ENCODE assay signal across 27 cellular contexts in genomic region chr6:45972795-45973503, GRCh38. TPM values are rescaled to one million over a fixed set of nuclear protein-coding genes. Genes with fewer than 3 reads are reported as not detected.
A peak's percentile ranks its signal among the peaks of the same experiment; 100 is the strongest.
DNase-seq lines count a peak whose midpoint lies in the region; ATAC-seq and TF ChIP-seq lines count a peak whose summit lies in the region.
"Had no signal": no experiment of that assay in that cellular context is flagged by ENCODE, and none has a peak within 500 bp of the region (broad histone marks: within the 10 kb centered on the region; RNA-seq: fewer than 3 reads in every experiment).

No MANE protein-coding gene starts in this region.

- intact Hi-C loops in heart right ventricle (cut with DNase I), result loop anchor here in 2 of 10 donors (5.0 kb wide), 1 partner anchor 39 kb away; no protein-coding TSS in a partner anchor
- intact Hi-C loops in left ventricle myocardium superior (cut with micrococcal nuclease), result no loop called here
- intact Hi-C loops in psoas muscle (cut with DNase I), result no loop called here

- no peaks in the 10 kb centered on the region for H3K27me3 ChIP-seq in heart right ventricle
- H3K27me3 ChIP-seq in right atrium auricular region, result no peaks in the 10 kb centered on the region
- no peaks in the 10 kb centered on the region for H3K27me3 ChIP-seq in psoas muscle (ENCODE audit: insufficient read depth in 3 of 3, low read length in 2 of 3)
- H3K27me3 ChIP-seq: BLaER1 treated with 17β-estradiol and CSF1 and Interleukin-3, amounts not matched to agents 10 nM and 100 nM had no signal

- H3K4me3 ChIP-seq in heart right ventricle, result no peak overlapping the region
- H3K4me3 ChIP-seq in right atrium auricular region, result no peak overlapping the region
- no peak overlapping the region for H3K4me3 ChIP-seq in psoas muscle
- H3K4me3 ChIP-seq: A549; BLaER1 treated with 17β-estradiol and CSF1 and Interleukin-3, amounts not matched to agents 10 nM and 100 nM; K562; SK-N-MC had no signal

- H3K4me1 ChIP-seq in heart right ventricle, result peaks cover 8 to 90% (median 56%) of the 10 kb centered on the region in 9 donors
- H3K4me1 ChIP-seq in right atrium auricular region, result peaks cover 0 to 61% of the 10 kb centered on the region in 2 donors
- H3K4me1 ChIP-seq in psoas muscle, result peaks cover 51% of the 10 kb centered on the region
- H3K4me1 ChIP-seq: A549 had no signal

- ATAC-seq in heart right ventricle, result peak in 1 of 8 donors; percentile 9
- peak; percentile 62 for ATAC-seq in left ventricle myocardium superior
- ATAC-seq in psoas muscle, result peak in 3 of 4 donors; percentile 42 to 47 (median 44)
- no peak for ATAC-seq in HG03097 (IDR thresholded peaks at IDR 0.05; ENCODE audit: low FRiP score, unreplicated experiment)
- ATAC-seq: A549, HepG2, K562, Panc1 had no signal

- WGBS in heart right ventricle, 2 donors, result 78 to 79% methylated on average over 4 of the region's 4 CpGs
- 53 to 59% (median 55%) methylated on average over 4 of the region's 4 CpGs for WGBS in psoas muscle, 3 donors

- TF ChIP-seq CTCF in heart right ventricle (IDR thresholded peaks at IDR 0.05) (no peak), right atrium auricular region (IDR thresholded peaks at IDR 0.05) (no peak), psoas muscle (IDR thresholded peaks at IDR 0.05) (no peak)

- H3K36me3 ChIP-seq in heart right ventricle, result peaks cover 0 to 12% (median 0%) of the 10 kb centered on the region in 9 donors
- H3K36me3 ChIP-seq in right atrium auricular region, result no peaks in the 10 kb centered on the region
- H3K36me3 ChIP-seq in psoas muscle (ENCODE audit: insufficient read depth in 1 of 2, low read depth in 1 of 2), result no peaks in the 10 kb centered on the region
- H3K36me3 ChIP-seq: BLaER1 treated with 17β-estradiol and CSF1 and Interleukin-3, amounts not matched to agents 10 nM and 100 nM had no signal

- H3K9me3 ChIP-seq in heart right ventricle (peaks cover 0 to 11% (median 4%) of the 10 kb centered on the region in 11 donors), right atrium auricular region (peaks cover 0 to 8% of the 10 kb centered on the region in 2 donors), psoas muscle (peaks cover 3% of the 10 kb centered on the region)
- H3K9me3 ChIP-seq: A549 had no signal

- DNase-seq in heart right ventricle (no peak), right atrium auricular region (ENCODE audit: low spot score) (no peak), left ventricle myocardium superior (no peak), psoas muscle (no peak), nucleus accumbens (lab: John Stamatoyannopoulos, UW) (no peak), GM19240 (ENCODE audit: insufficient read length, low spot score) (no peak)
- DNase-seq: AML-193; CD4-positive, alpha-beta T cell; H7; MV-4-11; NCI-H1105; NCI-H1436 treated with DMSO at 0.1 percent for 48 hours; NCI-H1930; NCI-H2107; NCI-H748 treated with DMSO at 0.1 percent for 48 hours; SIG-M5 had no signal

- H3K27ac ChIP-seq in heart right ventricle, result peak overlapping the region in 8 of 10 donors; percentile 36 to 94 (median 84)
- peak overlapping the region in 1 of 2 donors; percentile 75 for H3K27ac ChIP-seq in right atrium auricular region
- H3K27ac ChIP-seq in psoas muscle, result peak overlapping the region; percentile 37
- H3K27ac ChIP-seq: A549; BLaER1 treated with 17β-estradiol and CSF1 and Interleukin-3, amounts not matched to agents 10 nM and 100 nM; RWPE1; SK-N-MC had no signal

RNA-seq across cellular contexts. Expression of gene CLIC5, which starts 42.7 kb away (rescaled TPM):
- total RNA-seq in heart right ventricle (100 to 1,000 TPM; 263 to 372 (median 332) TPM), right atrium auricular region (100 to 1,000 TPM in 1 of 2 donors, 10 to 100 TPM in 1; 99.8 to 114 TPM), left ventricle myocardium superior (272 TPM), psoas muscle (100 to 1,000 TPM; 166 to 285 (median 211) TPM)
- polyA plus RNA-seq in heart right ventricle (10 to 100 TPM; 28.1 to 53.6 TPM), psoas muscle (10 to 100 TPM; 30.2 to 84.5 (median 82.4) TPM)
- total RNA-seq: HepG2, HT1080, LHCN-M2, MCF 10A had no signal
- polyA plus RNA-seq: A549, HepG2, K562 had no signal
